ENCODE assay signal across 8 cellular contexts in genomic region chr1:160342520-160342919, GRCh38. TPM values are rescaled to one million over a fixed set of nuclear protein-coding genes. Genes with fewer than 3 reads are reported as not detected.
DNase-seq lines count a peak whose midpoint lies in the region; ATAC-seq and TF ChIP-seq lines count a peak whose summit lies in the region.

No MANE protein-coding gene starts in this region.

- H3K4me1 Mint-ChIP-seq in Calu3 (ENCODE audit: low read depth, unreplicated experiment) (peaks cover 15% of the 10 kb centered on the region), memory B cell (peaks cover 34% of the 10 kb centered on the region)

- no peaks in the 10 kb centered on the region for H3K9me3 ChIP-seq in MM.1S (replicated peaks; ENCODE audit: insufficient read depth, low read length)
- no peaks in the 10 kb centered on the region for H3K9me3 ChIP-seq in aorta (ENCODE audit: control insufficient read depth, low read length)

- ATAC-seq in memory B cell (ENCODE audit: low read depth): no peak
- ATAC-seq in aorta (ENCODE audit: low FRiP score): no peak

- H3K27ac ChIP-seq in MM.1S (ENCODE audit: low read length) (peak overlapping the region; percentile 58; the same call in 1 of the 2 replicates), aorta (ENCODE audit: low read depth in 1 of 2, low read length in 2 of 2) (peak overlapping the region; percentile 28 to 73)

- peaks cover 94% of the 10 kb centered on the region for H3K79me2 ChIP-seq in MM.1S (ENCODE audit: low read length)

- H2AFZ ChIP-seq in MM.1S (ENCODE audit: low read length): peak overlapping the region; percentile 66

- H3K36me3 Mint-ChIP-seq in Calu3 (ENCODE audit: insufficient read depth, unreplicated experiment): peaks cover 61% of the 10 kb centered on the region
- H3K36me3 Mint-ChIP-seq in memory B cell: peaks cover 19% of the 10 kb centered on the region

- H3K27me3 ChIP-seq in MM.1S (replicated peaks; ENCODE audit: insufficient read depth, low read length) (no peaks in the 10 kb centered on the region), aorta (ENCODE audit: control insufficient read depth in 1 of 2, insufficient read depth in 2 of 2, low read length in 1 of 2) (no peaks in the 10 kb centered on the region)

- intact Hi-C loops in Calu3 (cut with micrococcal nuclease; ENCODE audit: unreplicated experiment): no loop called here
- intact Hi-C loops in aorta (cut with DNase I): no loop called here

- H3K4me3 Mint-ChIP-seq in Calu3 (ENCODE audit: low read depth, unreplicated experiment) (peak overlapping the region; percentile 87), memory B cell (peak overlapping the region; percentile 95)

- no peak for TF ChIP-seq CTCF in Calu3 (IDR thresholded peaks at IDR 0.05; ENCODE audit: unreplicated experiment)
- no peak for TF ChIP-seq CTCF in MM.1S (IDR thresholded peaks at IDR 0.05; ENCODE audit: low read length)
- no peak for TF ChIP-seq CTCF in choroid plexus epithelial cell (conservative IDR thresholded peaks at IDR 0.05; ENCODE audit: low read depth, low read length)
- TF ChIP-seq CTCF in GM13977 (IDR thresholded peaks at IDR 0.05; ENCODE audit: extremely low read depth, insufficient read depth, missing control alignments): no peak

- no peaks in the 10 kb centered on the region for H3K9me2 ChIP-seq in MM.1S (replicated peaks; ENCODE audit: insufficient read depth, low read length)

- BruUV-seq in Calu3 (replicated peaks; lab: Mats Ljungman, UMichigan): no TSS peak

- H3K27me3 Mint-ChIP-seq in Calu3 (ENCODE audit: unreplicated experiment) (no peaks in the 10 kb centered on the region), memory B cell (no peaks in the 10 kb centered on the region)

- H3K4me2 ChIP-seq in MM.1S (ENCODE audit: low read depth, low read length): peak overlapping the region; percentile 81

- H3K9me3 Mint-ChIP-seq in Calu3 (ENCODE audit: low read depth, unreplicated experiment) (no peaks in the 10 kb centered on the region), memory B cell (no peaks in the 10 kb centered on the region)

- peak overlapping the region; percentile 96 for H3K27ac Mint-ChIP-seq in Calu3 (ENCODE audit: unreplicated experiment)
- peak overlapping the region; percentile 99 for H3K27ac Mint-ChIP-seq in memory B cell

- in situ Hi-C loops in GM13977 (cut with MboI; ENCODE audit: low pct_unique_long_range_greater_than_20kb, low sequenced_read_pairs, unreplicated experiment): no loop called here

- DNase-seq in Calu3 (no peak), MM.1S (peak; percentile 31), choroid plexus epithelial cell (ENCODE audit: low read depth) (peak; percentile 23), memory B cell (ENCODE audit: low spot score in 2 of 2) (no peak), aorta (no peak), GM13977 (ENCODE audit: low spot score) (no peak), HPDE6-E6E7 (ENCODE audit: extremely low spot score) (no peak), SK-N-DZ (ENCODE audit: low spot score) (no peak)

- H3F3A ChIP-seq in MM.1S (ENCODE audit: insufficient read depth, low read length): 0 out of 2 replicates have a peak, but pooled peaks cover 4% of the 10 kb centered on the region

- H4K20me1 ChIP-seq in MM.1S (ENCODE audit: insufficient read depth, low read length): no peaks in the 10 kb centered on the region

- CTCF ChIA-PET in Calu3 (lab: Charles Lee): interaction anchor here (1.2 kb wide), 1 partner anchor 34 kb away, joined by 6 read pairs; no protein-coding TSS in a partner anchor

- peak overlapping the region; percentile 91 for H3K9ac ChIP-seq in MM.1S (ENCODE audit: low read length)

- H3K4me1 ChIP-seq in MM.1S (ENCODE audit: low read length): peaks cover 9% of the 10 kb centered on the region
- H3K4me1 ChIP-seq in aorta (ENCODE audit: control insufficient read depth in 1 of 2, insufficient read depth in 2 of 2, low read length in 2 of 2): peaks cover 0 to 3% of the 10 kb centered on the region in 2 donors

- WGBS in aorta, 2 donors: 0% methylated on average over 7 of the region's 7 CpGs

- H3K36me3 ChIP-seq in MM.1S (replicated peaks; ENCODE audit: insufficient read depth, low read length): peaks cover 7% of the 10 kb centered on the region; the same call in 1 of the 2 replicates
- H3K36me3 ChIP-seq in aorta (ENCODE audit: control insufficient read depth in 1 of 2, insufficient read depth in 2 of 2, low read length in 1 of 2): no peaks in the 10 kb centered on the region

- H3K4me3 ChIP-seq in MM.1S (ENCODE audit: low read length) (peak overlapping the region; percentile 94), choroid plexus epithelial cell (ENCODE audit: low read depth, low read length) (peak overlapping the region; percentile 97), aorta (ENCODE audit: low read length in 2 of 2) (peak overlapping the region; percentile 79 to 94)

RNA-seq across cellular contexts. Expression of gene COPA, which starts 0.5 kb away (rescaled TPM):
- total RNA-seq in Calu3 (2022) (195 and 208 TPM in 2 replicates), aorta (100 to 1,000 TPM; 174 to 193 TPM)
- polyA plus RNA-seq in aorta: 10 to 100 TPM; 44.5 to 91.6 TPM
- polyA plus RNA-seq in SK-N-DZ (2014; cell fraction: cytosol; rRNA removed): 89.3 and 103 TPM in 2 replicates
- polyA plus RNA-seq in SK-N-DZ (2014; cell fraction: nucleus; rRNA removed): 45.4 and 60.3 TPM in 2 replicates

RNA-seq across cellular contexts. Expression of gene NCSTN, which starts 0.7 kb away (rescaled TPM):
- total RNA-seq in Calu3 (2022): 128 and 135 TPM in 2 replicates
- 10 to 100 TPM; 56.4 to 67.3 TPM for total RNA-seq in aorta
- polyA plus RNA-seq in aorta: 10 to 100 TPM; 17.0 to 49.7 TPM
- polyA plus RNA-seq in SK-N-DZ (2014; cell fraction: cytosol; rRNA removed): 42.5 and 42.8 TPM in 2 replicates
- polyA plus RNA-seq in SK-N-DZ (2014; cell fraction: nucleus; rRNA removed): 66.2 and 78.8 TPM in 2 replicates

RNA-seq across cellular contexts. Expression of gene NHLH1, which starts 24.4 kb away (rescaled TPM):
- total RNA-seq in Calu3 (2022): 1.4 and 1.6 TPM in 2 replicates
- total RNA-seq in aorta: under 1 TPM; 0.13 to 0.24 TPM
- polyA plus RNA-seq in aorta: not detected
- 0.25 and 0.35 TPM in 2 replicates for polyA plus RNA-seq in SK-N-DZ (2014; cell fraction: cytosol; rRNA removed)
- 0.57 and 1.3 TPM in 2 replicates for polyA plus RNA-seq in SK-N-DZ (2014; cell fraction: nucleus; rRNA removed)

RNA-seq across cellular contexts. Expression of gene PEX19, which starts 57.6 kb away (rescaled TPM):
- total RNA-seq in Calu3 (2022) (64.0 and 70.3 TPM in 2 replicates), aorta (10 to 100 TPM; 44.8 to 55.1 TPM)
- 10 to 100 TPM; 32.2 to 32.3 TPM for polyA plus RNA-seq in aorta
- 72.5 and 86.3 TPM in 2 replicates for polyA plus RNA-seq in SK-N-DZ (2014; cell fraction: cytosol; rRNA removed)
- 36.7 and 56.9 TPM in 2 replicates for polyA plus RNA-seq in SK-N-DZ (2014; cell fraction: nucleus; rRNA removed)

RNA-seq across cellular contexts. Expression of gene VANGL2, which starts 57.8 kb away (rescaled TPM):
- total RNA-seq in Calu3 (2022): 2.0 and 2.3 TPM in 2 replicates
- 1 to 10 TPM; 1.3 to 4.4 TPM for total RNA-seq in aorta
- polyA plus RNA-seq in aorta: under 1 TPM; 0.26 to 0.50 TPM
- 9.5 and 12.5 TPM in 2 replicates for polyA plus RNA-seq in SK-N-DZ (2014; cell fraction: cytosol; rRNA removed)
- 10.0 and 16.3 TPM in 2 replicates for polyA plus RNA-seq in SK-N-DZ (2014; cell fraction: nucleus; rRNA removed)

Comparison
In these comparisons a context has a peak if more than half of its experiments do, and no peak if none do; other contexts are left out.
1. DNase-seq: peak in MM.1S (single experiment) and choroid plexus epithelial cell (single experiment); none in Calu3 (single experiment), memory B cell (0 of 2), aorta (0 of 2), GM13977 (single experiment), HPDE6-E6E7 (single experiment) and SK-N-DZ (single experiment).
2. Peak in every context shown above with its lines, with median percentiles within 50 percentile points of each other: H3K4me3 ChIP-seq.